ENCODE assay signal across 8 cellular contexts in genomic region chr15:68700395-68701123, GRCh38.
DNase-seq lines count a peak whose midpoint lies in the region; ATAC-seq and TF ChIP-seq lines count a peak whose summit lies in the region.

No MANE protein-coding gene starts in this region.

- H3K4me1 Mint-ChIP-seq in activated naive CD4-positive, alpha-beta T cell treated with anti-CD3 and anti-CD28 coated beads, Interleukin-2, amount 10 ng/mL, durations not matched to agents 7 days and 5 days, result no peaks in the 10 kb centered on the region

- POLR2A ChIA-PET in HEK293 (lab: Yijun Ruan, JAX), result interaction anchor here (0.9 kb wide), 1 partner anchor 117 kb away, joined by 3 read pairs; no protein-coding TSS in a partner anchor

- no peaks in the 10 kb centered on the region for H3K9me3 ChIP-seq in HEK293 (ENCODE audit: control insufficient read depth, insufficient read depth, low read depth, low read length)
- no peaks in the 10 kb centered on the region for H3K9me3 ChIP-seq in heart left ventricle

- H3K27ac ChIP-seq in HEK293 (ENCODE audit: extremely low read depth, low read depth, low read length) (peak overlapping the region; percentile 54), heart left ventricle (peak overlapping the region; percentile 41 to 95 (median 88))

- peaks cover 35% of the 10 kb centered on the region for H3K27me3 Mint-ChIP-seq in activated naive CD4-positive, alpha-beta T cell treated with anti-CD3 and anti-CD28 coated beads, Interleukin-2, amount 10 ng/mL, durations not matched to agents 7 days and 5 days

- H3K4me3 ChIP-seq in HEK293 (ENCODE audit: low read depth, low read length) (no peak overlapping the region), heart left ventricle (peak overlapping the region in 7 of 12 donors; percentile 2 to 33 (median 16))

- TF ChIP-seq CTCF in HEK293 (tag by site-specific recombination; IDR thresholded peaks at IDR 0.05) (peak; percentile 57), heart left ventricle (IDR thresholded peaks at IDR 0.05) (no peak)

- DNase-seq in SHP77 (lab: John Stamatoyannopoulos, UW) (peak; percentile 43 to 60), heart left ventricle (peak; percentile 77 to 86 (median 83)), renal cortical epithelial cell (ENCODE audit: low read depth) (peak; percentile 18), activated gamma-delta T cell (lab: John Stamatoyannopoulos, UW) (no peak)
- no peak for DNase-seq in activated naive CD4-positive, alpha-beta T cell treated with anti-CD3 and anti-CD28 coated beads, Interleukin-2, amount 10 ng/mL, durations not matched to agents 7 days and 5 days
- no peak for DNase-seq in activated naive CD4-positive, alpha-beta T cell treated with anti-CD3 and anti-CD28 coated beads, Interleukin-2, amount 50 U/mL, for 16 hours

- H3K4me1 ChIP-seq in HEK293 (ENCODE audit: control insufficient read depth, insufficient read depth, low read length) (peaks cover 6% of the 10 kb centered on the region), heart left ventricle (peaks cover 5 to 66% (median 52%) of the 10 kb centered on the region in 12 donors)

- TF ChIP-seq POLR2A in heart left ventricle (IDR thresholded peaks at IDR 0.05), result no peak

- ATAC-seq in heart left ventricle (peak; percentile 81 to 92 (median 84)), GM19397 (IDR thresholded peaks at IDR 0.05; ENCODE audit: unreplicated experiment) (no peak)

- H3K36me3 ChIP-seq in HEK293 (ENCODE audit: control insufficient read depth in 2 of 2, insufficient read depth in 1 of 2, low read length in 2 of 2), result no peaks in the 10 kb centered on the region
- H3K36me3 ChIP-seq in heart left ventricle, result no peaks in the 10 kb centered on the region

- WGBS in heart left ventricle, 4 donors, result 7 to 11% (median 9%) methylated on average over 20 of the region's 20 CpGs

- intact Hi-C loops in heart left ventricle (cut with DNase I), result loop anchor here in 5 of 10 donors (10.0 kb wide), 3 partner anchors 94 to 124 kb away; partner anchors contain the start of gene ANP32A (in 2 of the 5)

- no peak overlapping the region for H3K4me3 Mint-ChIP-seq in activated naive CD4-positive, alpha-beta T cell treated with anti-CD3 and anti-CD28 coated beads, Interleukin-2, amount 10 ng/mL, durations not matched to agents 7 days and 5 days

- no peaks in the 10 kb centered on the region for H3K9me3 Mint-ChIP-seq in activated naive CD4-positive, alpha-beta T cell treated with anti-CD3 and anti-CD28 coated beads, Interleukin-2, amount 10 ng/mL, durations not matched to agents 7 days and 5 days

- CTCF ChIA-PET in HEK293 (lab: Yijun Ruan, JAX), result interaction anchor here (0.5 to 1.3 kb wide), 8 partner anchors 8 to 198 kb away, joined by 3 to 6 read pairs (median 3); no protein-coding TSS in a partner anchor
- CTCF ChIA-PET in activated naive CD4-positive, alpha-beta T cell treated with anti-CD3 and anti-CD28 coated beads, Interleukin-2, amount 10 ng/mL, durations not matched to agents 7 days and 5 days (lab: Charles Lee), result interaction anchor here (2.0 kb wide), 1 partner anchor 27 kb away, joined by 5 read pairs; no protein-coding TSS in a partner anchor

- H3K27me3 ChIP-seq in heart left ventricle, result no peaks in the 10 kb centered on the region

- no peak overlapping the region for H3K27ac Mint-ChIP-seq in activated naive CD4-positive, alpha-beta T cell treated with anti-CD3 and anti-CD28 coated beads, Interleukin-2, amount 10 ng/mL, durations not matched to agents 7 days and 5 days

- no peaks in the 10 kb centered on the region for H3K36me3 Mint-ChIP-seq in activated naive CD4-positive, alpha-beta T cell treated with anti-CD3 and anti-CD28 coated beads, Interleukin-2, amount 10 ng/mL, durations not matched to agents 7 days and 5 days

TF ChIP-seq in HEK293, 187 proteins besides CTCF, POLR2A, EP300 and RAD21 (continues in another document):
- TF ChIP-seq ZNF148 (tag by site-specific recombination; IDR thresholded peaks at IDR 0.05; ENCODE audit: borderline replicate concordance) (no peak), KLF8 (tag by site-specific recombination; IDR thresholded peaks at IDR 0.05) (peak; percentile 80; the same call in 1 of the 2 replicates), ZNF701 (tag by site-specific recombination; IDR thresholded peaks at IDR 0.05) (no peak), ZNF114 (tag by site-specific recombination; IDR thresholded peaks at IDR 0.05) (no peak), ZSCAN30 (tag by site-specific recombination; IDR thresholded peaks at IDR 0.05) (peak; percentile 99), ZNF76 (tag by site-specific recombination; IDR thresholded peaks at IDR 0.05; ENCODE audit: borderline replicate concordance, low read depth) (no peak), ZNF248 (tag by site-specific recombination; IDR thresholded peaks at IDR 0.05) (no peak), ZNF529 (tag by site-specific recombination; IDR thresholded peaks at IDR 0.05; ENCODE audit: insufficient replicate concordance) (no peak), HOXD13 (CRISPR knock-in tag; IDR thresholded peaks at IDR 0.05; ENCODE audit: borderline replicate concordance) (no peak), ZBTB17 (tag by site-specific recombination; IDR thresholded peaks at IDR 0.05) (peak; percentile 97), ZIC2 (tag by site-specific recombination; IDR thresholded peaks at IDR 0.05) (peak; percentile 91), HOXA7 (CRISPR knock-in tag; IDR thresholded peaks at IDR 0.05; ENCODE audit: borderline replicate concordance) (no peak), KLF1 (tag by site-specific recombination; IDR thresholded peaks at IDR 0.05) (peak; percentile 79), ZNF341 (tag by site-specific recombination; IDR thresholded peaks at IDR 0.05; ENCODE audit: low read depth) (peak; percentile 100), ZNF843 (tag by site-specific recombination; IDR thresholded peaks at IDR 0.05) (peak; percentile 68), FEZF1 (tag by site-specific recombination; IDR thresholded peaks at IDR 0.05) (peak; percentile 62), TRIM28 (IDR thresholded peaks at IDR 0.05; ENCODE audit: borderline replicate concordance, low read length) (peak; percentile 90), ZNF426 (tag by site-specific recombination; IDR thresholded peaks at IDR 0.05) (no peak), ZNF23 (tag by site-specific recombination; IDR thresholded peaks at IDR 0.05; ENCODE audit: borderline replicate concordance) (no peak), MEIS1 (CRISPR knock-in tag; IDR thresholded peaks at IDR 0.05; ENCODE audit: borderline replicate concordance) (no peak), ZNF366 (tag by site-specific recombination; conservative IDR thresholded peaks at IDR 0.05) (peak; percentile 94), ZNF707 (tag by site-specific recombination; IDR thresholded peaks at IDR 0.05) (no peak), ZNF169 (tag by site-specific recombination; IDR thresholded peaks at IDR 0.05) (no peak), ZNF354C (tag by site-specific recombination; IDR thresholded peaks at IDR 0.05; ENCODE audit: borderline replicate concordance, low read depth) (no peak), PRDM10 (tag by site-specific recombination; IDR thresholded peaks at IDR 0.05) (peak; percentile 57), ZNF335 (tag by site-specific recombination; conservative IDR thresholded peaks at IDR 0.05) (peak; percentile 79), ZNF560 (tag by site-specific recombination; IDR thresholded peaks at IDR 0.05; ENCODE audit: borderline replicate concordance) (no peak)

Comparison
In these comparisons a context has a peak if more than half of its experiments do, and no peak if none do; other contexts are left out.
1. DNase-seq: peak in SHP77 (2 of 2), heart left ventricle (5 of 5) and renal cortical epithelial cell (single experiment); none in activated naive CD4-positive, alpha-beta T cell treated with anti-CD3 and anti-CD28 coated beads, Interleukin-2, amount 10 ng/mL, durations not matched to agents 7 days and 5 days (single experiment), activated naive CD4-positive, alpha-beta T cell treated with anti-CD3 and anti-CD28 coated beads, Interleukin-2, amount 50 U/mL, for 16 hours (single experiment) and activated gamma-delta T cell (single experiment).